ENCODE assay signal across 3 cellular contexts in the genomic region with DNA sequence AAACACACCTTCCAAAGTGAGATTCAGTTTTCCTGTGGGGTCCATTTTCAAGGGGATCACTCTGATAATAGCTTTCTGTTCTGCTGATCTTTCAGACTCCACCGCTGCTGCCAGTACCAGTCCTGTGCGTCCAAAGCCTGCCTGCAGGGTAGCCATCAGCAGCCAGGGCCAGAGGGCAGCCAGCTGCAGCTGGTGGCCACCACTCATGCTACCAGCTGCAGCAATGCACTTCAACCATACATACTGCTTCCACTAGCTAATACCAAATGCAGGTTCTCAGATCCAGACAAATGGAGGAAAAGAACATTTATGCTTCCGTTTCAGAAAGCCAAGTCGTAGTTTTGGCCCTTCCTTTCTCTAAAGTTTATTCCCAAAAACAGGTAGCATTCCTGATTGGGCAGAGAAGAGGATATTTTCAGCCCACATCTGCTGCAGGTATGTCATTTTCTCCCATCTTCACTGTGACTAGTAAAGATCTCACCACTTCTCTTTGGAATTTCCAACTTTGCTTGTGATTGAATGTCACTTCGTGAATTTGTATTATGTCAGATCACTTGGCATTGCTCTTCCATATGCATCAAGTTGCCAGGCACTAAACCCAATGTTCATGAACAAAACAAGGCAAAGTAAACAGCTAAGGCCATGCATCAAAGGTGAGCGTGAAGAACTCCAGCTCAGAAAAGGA.
TF ChIP-seq lines count a peak whose summit lies in the region.

No MANE protein-coding gene starts in this region.

TF ChIP-seq in SK-N-SH, 30 proteins besides CTCF, POLR2A, EP300 and RAD21:
- TF ChIP-seq NFIC (IDR thresholded peaks at IDR 0.05; ENCODE audit: borderline replicate concordance) (no peak), ELF1 (IDR thresholded peaks at IDR 0.05) (no peak), GATA2 (CRISPR knock-in tag; IDR thresholded peaks at IDR 0.05) (no peak)

TF ChIP-seq in SK-N-SH treated with all-trans-retinoic acid at 6 μM for 48 hours, 23 proteins besides CTCF, POLR2A, EP300 and RAD21:
- TF ChIP-seq, protein P1, sequence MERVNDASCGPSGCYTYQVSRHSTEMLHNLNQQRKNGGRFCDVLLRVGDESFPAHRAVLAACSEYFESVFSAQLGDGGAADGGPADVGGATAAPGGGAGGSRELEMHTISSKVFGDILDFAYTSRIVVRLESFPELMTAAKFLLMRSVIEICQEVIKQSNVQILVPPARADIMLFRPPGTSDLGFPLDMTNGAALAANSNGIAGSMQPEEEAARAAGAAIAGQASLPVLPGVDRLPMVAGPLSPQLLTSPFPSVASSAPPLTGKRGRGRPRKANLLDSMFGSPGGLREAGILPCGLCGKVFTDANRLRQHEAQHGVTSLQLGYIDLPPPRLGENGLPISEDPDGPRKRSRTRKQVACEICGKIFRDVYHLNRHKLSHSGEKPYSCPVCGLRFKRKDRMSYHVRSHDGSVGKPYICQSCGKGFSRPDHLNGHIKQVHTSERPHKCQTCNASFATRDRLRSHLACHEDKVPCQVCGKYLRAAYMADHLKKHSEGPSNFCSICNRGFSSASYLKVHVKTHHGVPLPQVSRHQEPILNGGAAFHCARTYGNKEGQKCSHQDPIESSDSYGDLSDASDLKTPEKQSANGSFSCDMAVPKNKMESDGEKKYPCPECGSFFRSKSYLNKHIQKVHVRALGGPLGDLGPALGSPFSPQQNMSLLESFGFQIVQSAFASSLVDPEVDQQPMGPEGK (CRISPR knock-in tag; IDR thresholded peaks at IDR 0.05; ENCODE audit: borderline replicate concordance) = no peak
- TF ChIP-seq, protein P2, sequence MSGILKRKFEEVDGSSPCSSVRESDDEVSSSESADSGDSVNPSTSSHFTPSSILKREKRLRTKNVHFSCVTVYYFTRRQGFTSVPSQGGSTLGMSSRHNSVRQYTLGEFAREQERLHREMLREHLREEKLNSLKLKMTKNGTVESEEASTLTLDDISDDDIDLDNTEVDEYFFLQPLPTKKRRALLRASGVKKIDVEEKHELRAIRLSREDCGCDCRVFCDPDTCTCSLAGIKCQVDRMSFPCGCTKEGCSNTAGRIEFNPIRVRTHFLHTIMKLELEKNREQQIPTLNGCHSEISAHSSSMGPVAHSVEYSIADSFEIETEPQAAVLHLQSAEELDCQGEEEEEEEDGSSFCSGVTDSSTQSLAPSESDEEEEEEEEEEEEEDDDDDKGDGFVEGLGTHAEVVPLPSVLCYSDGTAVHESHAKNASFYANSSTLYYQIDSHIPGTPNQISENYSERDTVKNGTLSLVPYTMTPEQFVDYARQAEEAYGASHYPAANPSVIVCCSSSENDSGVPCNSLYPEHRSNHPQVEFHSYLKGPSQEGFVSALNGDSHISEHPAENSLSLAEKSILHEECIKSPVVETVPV (CRISPR knock-in tag; IDR thresholded peaks at IDR 0.05) = no peak
- TF ChIP-seq ARNTL (CRISPR knock-in tag; IDR thresholded peaks at IDR 0.05; ENCODE audit: borderline replicate concordance, low read depth) (no peak), ZC3H10 (CRISPR knock-in tag; IDR thresholded peaks at IDR 0.05) (no peak), ESRRG (CRISPR knock-in tag; IDR thresholded peaks at IDR 0.05) (no peak), GLIS3 (CRISPR knock-in tag; IDR thresholded peaks at IDR 0.05) (no peak), ZNF8 (CRISPR knock-in tag; IDR thresholded peaks at IDR 0.05) (no peak), ZFP30 (CRISPR knock-in tag; IDR thresholded peaks at IDR 0.05) (no peak), PPARA (CRISPR knock-in tag; IDR thresholded peaks at IDR 0.05; ENCODE audit: borderline replicate concordance) (no peak), TCF4 (CRISPR knock-in tag; IDR thresholded peaks at IDR 0.05; ENCODE audit: borderline replicate concordance) (no peak), BACH2 (CRISPR knock-in tag; IDR thresholded peaks at IDR 0.05; ENCODE audit: borderline replicate concordance) (no peak), TOX (CRISPR knock-in tag; IDR thresholded peaks at IDR 0.05; ENCODE audit: borderline replicate concordance) (no peak), ZNF70 (CRISPR knock-in tag; IDR thresholded peaks at IDR 0.05) (no peak)
- TF ChIP-seq, protein P3, sequence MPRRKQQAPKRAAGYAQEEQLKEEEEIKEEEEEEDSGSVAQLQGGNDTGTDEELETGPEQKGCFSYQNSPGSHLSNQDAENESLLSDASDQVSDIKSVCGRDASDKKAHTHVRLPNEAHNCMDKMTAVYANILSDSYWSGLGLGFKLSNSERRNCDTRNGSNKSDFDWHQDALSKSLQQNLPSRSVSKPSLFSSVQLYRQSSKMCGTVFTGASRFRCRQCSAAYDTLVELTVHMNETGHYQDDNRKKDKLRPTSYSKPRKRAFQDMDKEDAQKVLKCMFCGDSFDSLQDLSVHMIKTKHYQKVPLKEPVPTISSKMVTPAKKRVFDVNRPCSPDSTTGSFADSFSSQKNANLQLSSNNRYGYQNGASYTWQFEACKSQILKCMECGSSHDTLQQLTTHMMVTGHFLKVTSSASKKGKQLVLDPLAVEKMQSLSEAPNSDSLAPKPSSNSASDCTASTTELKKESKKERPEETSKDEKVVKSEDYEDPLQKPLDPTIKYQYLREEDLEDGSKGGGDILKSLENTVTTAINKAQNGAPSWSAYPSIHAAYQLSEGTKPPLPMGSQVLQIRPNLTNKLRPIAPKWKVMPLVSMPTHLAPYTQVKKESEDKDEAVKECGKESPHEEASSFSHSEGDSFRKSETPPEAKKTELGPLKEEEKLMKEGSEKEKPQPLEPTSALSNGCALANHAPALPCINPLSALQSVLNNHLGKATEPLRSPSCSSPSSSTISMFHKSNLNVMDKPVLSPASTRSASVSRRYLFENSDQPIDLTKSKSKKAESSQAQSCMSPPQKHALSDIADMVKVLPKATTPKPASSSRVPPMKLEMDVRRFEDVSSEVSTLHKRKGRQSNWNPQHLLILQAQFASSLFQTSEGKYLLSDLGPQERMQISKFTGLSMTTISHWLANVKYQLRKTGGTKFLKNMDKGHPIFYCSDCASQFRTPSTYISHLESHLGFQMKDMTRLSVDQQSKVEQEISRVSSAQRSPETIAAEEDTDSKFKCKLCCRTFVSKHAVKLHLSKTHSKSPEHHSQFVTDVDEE (CRISPR knock-in tag; IDR thresholded peaks at IDR 0.05) = no peak

TF ChIP-seq in K562, 482 proteins besides CTCF, POLR2A, EP300 and RAD21 (continues in another document):
- no peak for TF ChIP-seq ZNF785 (CRISPR knock-in tag; IDR thresholded peaks at IDR 0.05)
- TF ChIP-seq SAFB2 (IDR thresholded peaks at IDR 0.05; ENCODE audit: borderline replicate concordance, low read depth, low read length, severe bottlenecking) = no peak
- TF ChIP-seq, protein P4, sequence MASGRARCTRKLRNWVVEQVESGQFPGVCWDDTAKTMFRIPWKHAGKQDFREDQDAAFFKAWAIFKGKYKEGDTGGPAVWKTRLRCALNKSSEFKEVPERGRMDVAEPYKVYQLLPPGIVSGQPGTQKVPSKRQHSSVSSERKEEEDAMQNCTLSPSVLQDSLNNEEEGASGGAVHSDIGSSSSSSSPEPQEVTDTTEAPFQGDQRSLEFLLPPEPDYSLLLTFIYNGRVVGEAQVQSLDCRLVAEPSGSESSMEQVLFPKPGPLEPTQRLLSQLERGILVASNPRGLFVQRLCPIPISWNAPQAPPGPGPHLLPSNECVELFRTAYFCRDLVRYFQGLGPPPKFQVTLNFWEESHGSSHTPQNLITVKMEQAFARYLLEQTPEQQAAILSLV (tag; IDR thresholded peaks at IDR 0.05) = no peak
- no peak for TF ChIP-seq NFE2 (IDR thresholded peaks at IDR 0.05; ENCODE audit: low read depth)
- peak in 1 of 3 experiments; percentile 33 for TF ChIP-seq YY1 (IDR thresholded peaks at IDR 0.05; ENCODE audit: borderline replicate concordance in 1 of 3, control insufficient read depth in 1 of 3, extremely low read depth in 1 of 3, insufficient read depth in 3 of 3, insufficient read length in 1 of 3, insufficient replicate concordance in 2 of 3, low read depth in 1 of 3, low read length in 2 of 3)
- no peak for TF ChIP-seq MTA3 (IDR thresholded peaks at IDR 0.05; ENCODE audit: borderline replicate concordance)
- no peak for TF ChIP-seq L3MBTL2 (IDR thresholded peaks at IDR 0.05)
- TF ChIP-seq, protein P5, sequence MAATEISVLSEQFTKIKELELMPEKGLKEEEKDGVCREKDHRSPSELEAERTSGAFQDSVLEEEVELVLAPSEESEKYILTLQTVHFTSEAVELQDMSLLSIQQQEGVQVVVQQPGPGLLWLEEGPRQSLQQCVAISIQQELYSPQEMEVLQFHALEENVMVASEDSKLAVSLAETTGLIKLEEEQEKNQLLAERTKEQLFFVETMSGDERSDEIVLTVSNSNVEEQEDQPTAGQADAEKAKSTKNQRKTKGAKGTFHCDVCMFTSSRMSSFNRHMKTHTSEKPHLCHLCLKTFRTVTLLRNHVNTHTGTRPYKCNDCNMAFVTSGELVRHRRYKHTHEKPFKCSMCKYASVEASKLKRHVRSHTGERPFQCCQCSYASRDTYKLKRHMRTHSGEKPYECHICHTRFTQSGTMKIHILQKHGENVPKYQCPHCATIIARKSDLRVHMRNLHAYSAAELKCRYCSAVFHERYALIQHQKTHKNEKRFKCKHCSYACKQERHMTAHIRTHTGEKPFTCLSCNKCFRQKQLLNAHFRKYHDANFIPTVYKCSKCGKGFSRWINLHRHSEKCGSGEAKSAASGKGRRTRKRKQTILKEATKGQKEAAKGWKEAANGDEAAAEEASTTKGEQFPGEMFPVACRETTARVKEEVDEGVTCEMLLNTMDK (IDR thresholded peaks at IDR 0.05; ENCODE audit: borderline replicate concordance, insufficient read depth, low read depth, low read length, poor library complexity, severe bottlenecking) = no peak
- no peak for TF ChIP-seq ZFPM2 (CRISPR knock-in tag; IDR thresholded peaks at IDR 0.05)
- no peak for TF ChIP-seq ZEB2 (IDR thresholded peaks at IDR 0.05)
- TF ChIP-seq, protein P6, sequence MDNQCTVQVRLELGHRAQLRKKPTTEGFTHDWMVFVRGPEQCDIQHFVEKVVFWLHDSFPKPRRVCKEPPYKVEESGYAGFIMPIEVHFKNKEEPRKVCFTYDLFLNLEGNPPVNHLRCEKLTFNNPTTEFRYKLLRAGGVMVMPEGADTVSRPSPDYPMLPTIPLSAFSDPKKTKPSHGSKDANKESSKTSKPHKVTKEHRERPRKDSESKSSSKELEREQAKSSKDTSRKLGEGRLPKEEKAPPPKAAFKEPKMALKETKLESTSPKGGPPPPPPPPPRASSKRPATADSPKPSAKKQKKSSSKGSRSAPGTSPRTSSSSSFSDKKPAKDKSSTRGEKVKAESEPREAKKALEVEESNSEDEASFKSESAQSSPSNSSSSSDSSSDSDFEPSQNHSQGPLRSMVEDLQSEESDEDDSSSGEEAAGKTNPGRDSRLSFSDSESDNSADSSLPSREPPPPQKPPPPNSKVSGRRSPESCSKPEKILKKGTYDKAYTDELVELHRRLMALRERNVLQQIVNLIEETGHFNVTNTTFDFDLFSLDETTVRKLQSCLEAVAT (IDR thresholded peaks at IDR 0.05) = 0 out of 4 replicates have a peak, but pooled peaks of 1 of the 2 experiments have one; percentile 29
- no peak for TF ChIP-seq KDM2B (CRISPR knock-in tag; IDR thresholded peaks at IDR 0.05)
- TF ChIP-seq TRIM24 (IDR thresholded peaks at IDR 0.05) = no peak
- TF ChIP-seq ETV6 (IDR thresholded peaks at IDR 0.05; ENCODE audit: borderline replicate concordance in 1 of 2, low read depth in 2 of 2, low read length in 1 of 2) = no peak
- TF ChIP-seq ETV6 (CRISPR knock-in tag; IDR thresholded peaks at IDR 0.05; ENCODE audit: borderline replicate concordance) = no peak
